ENCODE assay signal across 24 cellular contexts in the genomic region with DNA sequence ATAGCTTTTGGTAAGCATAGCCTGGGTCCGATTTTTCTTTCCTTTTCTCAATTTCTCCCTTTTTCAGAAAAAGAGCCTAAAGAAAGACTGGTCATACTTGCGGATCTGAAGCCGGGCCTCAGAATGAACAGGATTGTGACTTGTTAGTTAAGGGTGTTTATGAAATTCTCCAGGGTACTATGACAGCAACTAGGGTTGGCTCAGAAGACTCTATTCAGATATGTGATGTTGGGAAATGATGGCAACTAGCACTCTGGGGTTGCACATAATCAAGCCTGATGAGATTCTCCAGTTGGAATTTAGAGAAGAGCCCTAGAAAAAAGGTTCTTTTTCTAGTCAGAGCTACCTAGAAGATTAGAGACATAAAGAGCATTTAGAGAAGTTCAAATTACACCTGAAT.
"Had no signal": no experiment of that assay in that cellular context is flagged by ENCODE, and none has a peak within 500 bp of the region (broad histone marks: within the 10 kb centered on the region; RNA-seq: fewer than 3 reads in every experiment).

No MANE protein-coding gene starts in this region.

- H3K4me3 ChIP-seq: colonic mucosa, coronary artery, dorsolateral prefrontal cortex, esophagus muscularis mucosa, esophagus squamous epithelium, gastrocnemius medialis, gastroesophageal sphincter, heart left ventricle, heart right ventricle had no signal

- H3K27ac ChIP-seq: colonic mucosa, coronary artery, dorsolateral prefrontal cortex, epithelial cell of prostate, esophagus muscularis mucosa, esophagus squamous epithelium, foreskin keratinocyte, gastrocnemius medialis, gastroesophageal sphincter, heart left ventricle, heart right ventricle had no signal

- H3K36me3 ChIP-seq: colonic mucosa, esophagus muscularis mucosa, esophagus squamous epithelium, gastrocnemius medialis, gastroesophageal sphincter, heart left ventricle, heart right ventricle had no signal

- H3K4me1 ChIP-seq: colonic mucosa, esophagus muscularis mucosa, esophagus squamous epithelium, foreskin keratinocyte, gastrocnemius medialis, gastroesophageal sphincter, heart left ventricle, heart right ventricle had no signal

- DNase-seq: colonic mucosa; cortex of kidney; dermis blood vessel endothelial cell; dorsolateral prefrontal cortex; effector CD4-positive, alpha-beta T cell; effector CD8-positive, alpha-beta T cell; effector memory CD4-positive, alpha-beta T cell; effector memory CD8-positive, alpha-beta T cell; endodermal cell; erythroblast; esophagus squamous epithelium; foreskin fibroblast; foreskin keratinocyte; foreskin melanocyte; gastrocnemius medialis; glutamatergic neuron; head of caudate nucleus; heart left ventricle; heart right ventricle had no signal

- H3K27me3 ChIP-seq: colonic mucosa, dorsolateral prefrontal cortex, esophagus muscularis mucosa, esophagus squamous epithelium, foreskin keratinocyte, gastrocnemius medialis, gastroesophageal sphincter, heart left ventricle, heart right ventricle had no signal

- ATAC-seq: effector memory CD8-positive, alpha-beta T cell; esophagus mucosa; foreskin keratinocyte; gastrocnemius medialis; gastroesophageal sphincter; heart left ventricle had no signal

- H3K9me3 ChIP-seq: colonic mucosa, gastrocnemius medialis, gastroesophageal sphincter had no signal
